In genomic region chr3:981156-981555, GRCh38 we compare ENCODE assay signal across 8 cellular contexts.
"Had no signal": no experiment of that assay in that cellular context is flagged by ENCODE, and none has a peak within 500 bp of the region (broad histone marks: within the 10 kb centered on the region; RNA-seq: fewer than 3 reads in every experiment).

No MANE protein-coding gene starts in this region.

- FAIRE-seq: G401.6, GM12878, GM12891, GM12892, GM18507, GM19239 had no signal

- ATAC-seq: GM12878 had no signal

- DNase-seq: GDM1, GF-D8 had no signal

- H3K4me3 ChIP-seq: GM12878 had no signal
